ENCODE assay signal across 11 cellular contexts in the genomic region with DNA sequence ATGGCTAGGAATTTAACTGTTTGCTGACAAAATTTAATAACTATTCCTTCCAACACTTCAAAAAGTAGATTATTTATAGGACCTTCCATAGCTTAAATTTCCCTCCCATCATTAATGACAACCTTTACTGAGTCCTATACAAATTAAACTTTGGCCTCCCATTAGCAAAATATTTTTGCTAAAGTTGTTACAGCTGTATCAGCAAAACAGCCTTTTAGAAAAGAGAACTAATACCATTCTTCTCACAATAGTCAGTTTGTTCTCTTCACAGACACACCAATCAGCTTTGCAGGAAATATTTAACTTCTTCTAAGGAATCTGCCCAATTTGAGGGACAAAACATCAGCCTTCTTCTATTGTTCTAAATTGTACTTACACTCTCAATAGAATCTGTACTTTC.
"Had no signal": no experiment of that assay in that cellular context is flagged by ENCODE, and none has a peak within 500 bp of the region (broad histone marks: within the 10 kb centered on the region; RNA-seq: fewer than 3 reads in every experiment).

No MANE protein-coding gene starts in this region.

- H2AFZ ChIP-seq: GM23248, GM23338 had no signal

- H3K4me2 ChIP-seq: GM23338 had no signal

- H3K9me3 ChIP-seq: HAP-1 had no signal

- H3K27ac ChIP-seq: GM23248 had no signal

- H3K4me1 ChIP-seq: HAP-1 had no signal

- FAIRE-seq: H1, H54 had no signal

- H3K4me3 ChIP-seq: GM23248, GM23338, HAP-1 had no signal

- DNase-seq: GM23248, GOT3, H7, H9, HCEC 1CT, HFFc6 had no signal

- H3K9ac ChIP-seq: GM23248 had no signal

- ATAC-seq: GM23338, HCT116 had no signal

- H3K36me3 ChIP-seq: HAP-1 had no signal
